Comparison of ENCODE assay signal across 21 cellular contexts in the genomic region with DNA sequence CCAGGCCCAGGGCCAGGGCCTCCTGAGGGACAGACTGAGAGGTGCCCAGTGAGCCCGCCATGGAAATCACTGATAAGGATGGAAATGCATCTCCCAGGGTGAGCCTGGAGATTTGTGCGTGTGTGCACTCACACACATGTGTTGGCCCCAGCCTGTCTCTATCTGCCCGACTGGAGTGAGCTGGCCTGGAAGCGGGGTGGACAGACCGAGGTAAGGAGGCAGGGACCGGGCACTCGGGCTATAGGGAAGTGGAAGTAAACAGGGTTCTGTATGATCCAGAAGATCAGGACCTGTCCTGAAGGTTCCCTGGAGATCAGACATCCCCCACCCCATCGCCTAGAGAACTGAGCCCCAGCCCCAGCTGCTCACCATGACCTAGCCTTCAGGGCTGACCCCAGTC. TPM values are rescaled to one million over a fixed set of nuclear protein-coding genes. Genes with fewer than 3 reads are reported as not detected.
DNase-seq lines count a peak whose midpoint lies in the region; ATAC-seq and TF ChIP-seq lines count a peak whose summit lies in the region.
"Had no signal": no experiment of that assay in that cellular context is flagged by ENCODE, and none has a peak within 500 bp of the region (broad histone marks: within the 10 kb centered on the region; RNA-seq: fewer than 3 reads in every experiment).

No MANE protein-coding gene starts in this region.

- intact Hi-C loops in dendritic cell treated with granulocyte-macrophage colony-stimulating factor and Interleukin-4, amounts not matched to agents 40 ng/mL and 50 ng/mL, for 4 days (cut with micrococcal nuclease) = no loop called here

- H3K27ac Mint-ChIP-seq in dendritic cell treated with granulocyte-macrophage colony-stimulating factor and Interleukin-4, amounts not matched to agents 40 ng/mL and 50 ng/mL, for 4 days = peak overlapping the region; percentile 37
- H3K27ac Mint-ChIP-seq in immature natural killer cell = no peak overlapping the region
- no peak overlapping the region for H3K27ac Mint-ChIP-seq in activated naive CD8-positive, alpha-beta T cell treated with anti-CD3 and anti-CD28 coated beads, Interleukin-2, amount 50 U/mL, for 24 hours
- H3K27ac Mint-ChIP-seq: CD4-positive, CD25-positive, alpha-beta regulatory T cell; H9 had no signal

- no peak for TF ChIP-seq CTCF in SK-N-SH (IDR thresholded peaks at IDR 0.05)

- H3K36me3 Mint-ChIP-seq in dendritic cell treated with granulocyte-macrophage colony-stimulating factor and Interleukin-4, amounts not matched to agents 40 ng/mL and 50 ng/mL, for 4 days (ENCODE audit: low read depth) = no peaks in the 10 kb centered on the region
- no peaks in the 10 kb centered on the region for H3K36me3 Mint-ChIP-seq in immature natural killer cell
- no peaks in the 10 kb centered on the region for H3K36me3 Mint-ChIP-seq in activated naive CD8-positive, alpha-beta T cell treated with anti-CD3 and anti-CD28 coated beads, Interleukin-2, amount 50 U/mL, for 24 hours (ENCODE audit: low read depth)
- H3K36me3 Mint-ChIP-seq: CD4-positive, CD25-positive, alpha-beta regulatory T cell; CD8-positive, alpha-beta memory T cell had no signal

- H3K4me3 ChIP-seq in SK-N-SH (ENCODE audit: low read depth in 2 of 2, low read length in 1 of 2) = no peak overlapping the region
- no peak overlapping the region for H3K4me3 ChIP-seq in Karpas-422 (ENCODE audit: low read length)
- H3K4me3 ChIP-seq: A549 had no signal

- CTCF ChIA-PET in SK-N-SH (lab: Yijun Ruan, JAX) = interaction anchor here (1.0 to 3.9 kb wide), 2 partner anchors 24 to 27 kb away, joined by 4 to 25 read pairs; no protein-coding TSS in a partner anchor

- peaks cover 41% of the 10 kb centered on the region for H3K4me1 Mint-ChIP-seq in dendritic cell treated with granulocyte-macrophage colony-stimulating factor and Interleukin-4, amounts not matched to agents 40 ng/mL and 50 ng/mL, for 4 days (ENCODE audit: low read depth)
- H3K4me1 Mint-ChIP-seq in immature natural killer cell = peaks cover 44 to 46% of the 10 kb centered on the region in 2 donors
- peaks cover 10% of the 10 kb centered on the region for H3K4me1 Mint-ChIP-seq in activated naive CD8-positive, alpha-beta T cell treated with anti-CD3 and anti-CD28 coated beads, Interleukin-2, amount 50 U/mL, for 24 hours

- H3K9me3 ChIP-seq in SK-N-SH (no peaks in the 10 kb centered on the region), Karpas-422 (ENCODE audit: low read length) (no peaks in the 10 kb centered on the region)
- H3K9me3 ChIP-seq: A549, Caco-2 had no signal

- DNase-seq in SK-N-SH (peak; percentile 26), Karpas-422 (no peak), immature natural killer cell (no peak)
- no peak for DNase-seq in activated naive CD8-positive, alpha-beta T cell treated with anti-CD3 and anti-CD28 coated beads, Interleukin-2, amount 50 U/mL, for 24 hours
- DNase-seq: AML-193; Caco-2; CD4-positive, CD25-positive, alpha-beta regulatory T cell; CD8-positive, alpha-beta memory T cell; DMS153; DMS79; GDM1; GOT3; H9 had no signal

- no peaks in the 10 kb centered on the region for H3K9me3 Mint-ChIP-seq in dendritic cell treated with granulocyte-macrophage colony-stimulating factor and Interleukin-4, amounts not matched to agents 40 ng/mL and 50 ng/mL, for 4 days
- no peaks in the 10 kb centered on the region for H3K9me3 Mint-ChIP-seq in immature natural killer cell
- no peaks in the 10 kb centered on the region for H3K9me3 Mint-ChIP-seq in activated naive CD8-positive, alpha-beta T cell treated with anti-CD3 and anti-CD28 coated beads, Interleukin-2, amount 50 U/mL, for 24 hours
- H3K9me3 Mint-ChIP-seq: CD8-positive, alpha-beta memory T cell; H9 had no signal

- H3F3A ChIP-seq in SK-N-SH (replicated peaks; ENCODE audit: insufficient read depth) = no peaks in the 10 kb centered on the region

- POLR2A ChIA-PET in SK-N-SH (lab: Yijun Ruan, JAX) = no interaction called here

- TF ChIP-seq RAD21 in SK-N-SH (IDR thresholded peaks at IDR 0.05; ENCODE audit: low read length) = no peak

- H2AFZ ChIP-seq in SK-N-SH (ENCODE audit: low read depth) = no peak overlapping the region
- H2AFZ ChIP-seq in Karpas-422 (ENCODE audit: low read length) = no peak overlapping the region

- no peaks in the 10 kb centered on the region; a peak in 1 of 4 replicates for H3K4me1 ChIP-seq in SK-N-SH (ENCODE audit: control insufficient read depth in 1 of 2, insufficient read depth in 2 of 2, low read depth in 1 of 2, low read length in 1 of 2)
- peaks cover 47% of the 10 kb centered on the region for H3K4me1 ChIP-seq in Karpas-422 (ENCODE audit: low read length)
- H3K4me1 ChIP-seq: A549 had no signal

- no peak overlapping the region for H3K27ac ChIP-seq in SK-N-SH (ENCODE audit: low read depth in 2 of 2, low read length in 1 of 2)
- no peak overlapping the region for H3K27ac ChIP-seq in Karpas-422 (ENCODE audit: low read length)
- H3K27ac ChIP-seq: 22Rv1, A549 had no signal

- H3K27me3 ChIP-seq in SK-N-SH (ENCODE audit: insufficient read depth) (peaks cover 53% of the 10 kb centered on the region), Karpas-422 (ENCODE audit: low read length) (no peaks in the 10 kb centered on the region)

- H3K4me3 Mint-ChIP-seq in dendritic cell treated with granulocyte-macrophage colony-stimulating factor and Interleukin-4, amounts not matched to agents 40 ng/mL and 50 ng/mL, for 4 days = no peak overlapping the region
- H3K4me3 Mint-ChIP-seq in immature natural killer cell = no peak overlapping the region
- no peak overlapping the region for H3K4me3 Mint-ChIP-seq in activated naive CD8-positive, alpha-beta T cell treated with anti-CD3 and anti-CD28 coated beads, Interleukin-2, amount 50 U/mL, for 24 hours
- H3K4me3 Mint-ChIP-seq: CD4-positive, CD25-positive, alpha-beta regulatory T cell; CD8-positive, alpha-beta memory T cell; H9 had no signal

- H3K27me3 Mint-ChIP-seq in dendritic cell treated with granulocyte-macrophage colony-stimulating factor and Interleukin-4, amounts not matched to agents 40 ng/mL and 50 ng/mL, for 4 days = peaks cover 55% of the 10 kb centered on the region
- peaks cover 5 to 9% (median 5%) of the 10 kb centered on the region in 3 donors for H3K27me3 Mint-ChIP-seq in immature natural killer cell (ENCODE audit: low read depth in 3 of 3)
- peaks cover 24% of the 10 kb centered on the region for H3K27me3 Mint-ChIP-seq in activated naive CD8-positive, alpha-beta T cell treated with anti-CD3 and anti-CD28 coated beads, Interleukin-2, amount 50 U/mL, for 24 hours

- H4K20me1 ChIP-seq in SK-N-SH (ENCODE audit: insufficient read depth) (no peaks in the 10 kb centered on the region), Karpas-422 (ENCODE audit: insufficient read depth, low read depth, low read length) (0 out of 2 replicates have a peak, but pooled peaks cover 3% of the 10 kb centered on the region)

- H3K79me2 ChIP-seq in SK-N-SH (ENCODE audit: insufficient read depth) = no peaks in the 10 kb centered on the region
- H3K79me2 ChIP-seq in Karpas-422 (ENCODE audit: low read length) = no peaks in the 10 kb centered on the region

- no peaks in the 10 kb centered on the region for H3K9me2 ChIP-seq in SK-N-SH
- no peaks in the 10 kb centered on the region for H3K9me2 ChIP-seq in Karpas-422 (replicated peaks; ENCODE audit: insufficient read depth, low read length)

- H3K9ac ChIP-seq in SK-N-SH (no peak overlapping the region), Karpas-422 (ENCODE audit: low read length) (peak overlapping the region; percentile 38)

- no peak overlapping the region for H3K4me2 ChIP-seq in SK-N-SH
- H3K4me2 ChIP-seq in Karpas-422 (ENCODE audit: low read depth, low read length, poor library complexity, severe bottlenecking) = peak overlapping the region; percentile 17
- H3K4me2 ChIP-seq: A549 had no signal

- 80% methylated on average over 2 of the region's 8 CpGs for WGBS in SK-N-SH (ENCODE audit: low lambda C conversion rate)

- TF ChIP-seq EP300 in SK-N-SH (IDR thresholded peaks at IDR 0.05; ENCODE audit: borderline replicate concordance in 1 of 2, low read depth in 1 of 2, low read length in 1 of 2) = no peak

- ATAC-seq in SK-N-SH treated with all-trans-retinoic acid at 6 μM for 48 hours (no peak), HG02885 (IDR thresholded peaks at IDR 0.05; ENCODE audit: poor library complexity, unreplicated experiment) (no peak)
- no peak for ATAC-seq in activated naive CD8-positive, alpha-beta T cell treated with anti-CD3 and anti-CD28 coated beads, Interleukin-2, amount 50 U/mL, for 24 hours
- ATAC-seq: A549 had no signal

- no peaks in the 10 kb centered on the region for H3K36me3 ChIP-seq in SK-N-SH (replicated peaks in 1 of 2; ENCODE audit: control insufficient read depth in 1 of 2, insufficient read depth in 2 of 2, low read length in 1 of 2)
- H3K36me3 ChIP-seq in Karpas-422 (ENCODE audit: insufficient read depth, low read length) = no peaks in the 10 kb centered on the region

TF ChIP-seq in SK-N-SH, 30 proteins besides CTCF, POLR2A, EP300 and RAD21 (continues in another document):
- TF ChIP-seq TAF1 (IDR thresholded peaks at IDR 0.05; ENCODE audit: borderline replicate concordance, low read depth, low read length) = no peak
- no peak for TF ChIP-seq ELF1 (IDR thresholded peaks at IDR 0.05)
- no peak for TF ChIP-seq CHD2 (IDR thresholded peaks at IDR 0.05; ENCODE audit: low read length, partially characterized antibody)
- TF ChIP-seq RFX5 (IDR thresholded peaks at IDR 0.05; ENCODE audit: low read length) = no peak

TF ChIP-seq in SK-N-SH treated with all-trans-retinoic acid at 6 μM for 48 hours, 23 proteins besides CTCF, POLR2A, EP300 and RAD21 (continues in another document):
- TF ChIP-seq ESRRG (CRISPR knock-in tag; IDR thresholded peaks at IDR 0.05) = no peak
- TF ChIP-seq ZNF565 (CRISPR knock-in tag; conservative IDR thresholded peaks at IDR 0.05; ENCODE audit: low read depth) = no peak
- no peak for TF ChIP-seq ZNF8 (CRISPR knock-in tag; IDR thresholded peaks at IDR 0.05)
- no peak for TF ChIP-seq ZFP30 (CRISPR knock-in tag; IDR thresholded peaks at IDR 0.05)

RNA-seq across cellular contexts. Expression of a gene that starts 17.4 kb away (rescaled TPM):
- 0.03 TPM in 1 of 2 replicates, not detected in the other for polyA plus RNA-seq in SK-N-SH (2012; rRNA removed)
- 0.01 and 0.03 TPM in 2 replicates for polyA plus RNA-seq in SK-N-SH (2012; cell fraction: cytosol; rRNA removed)
- not detected in 2 replicates for polyA plus RNA-seq in SK-N-SH (2012; cell fraction: nucleus; rRNA removed)
- total RNA-seq in Karpas-422 (2014; rRNA removed; shearing (Covaris generic); ENCODE audit: low replicate concordance) = 6.0 and 6.5 TPM in 2 replicates
- polyA plus RNA-seq in immature natural killer cell = 1 to 10 TPM in 2 of 3 donors, not detected in 1; 1.6 to 1.8 TPM
- total RNA-seq: CD8-positive, alpha-beta memory T cell; Daoy; H9; HT-29 had no signal
- polyA plus RNA-seq: BJ; CD8-positive, alpha-beta memory T cell had no signal

RNA-seq across cellular contexts. Expression of a gene that starts 34.9 kb away (rescaled TPM):
- polyA plus RNA-seq in SK-N-SH (2012; rRNA removed) (57.3 and 59.1 TPM in 2 replicates), immature natural killer cell (10 to 100 TPM; 31.0 to 52.7 (median 41.0) TPM)
- 29.6 and 37.0 TPM in 2 replicates for polyA plus RNA-seq in SK-N-SH (2012; cell fraction: cytosol; rRNA removed)
- polyA plus RNA-seq in SK-N-SH (2012; cell fraction: nucleus; rRNA removed) = 165 and 172 TPM in 2 replicates
- 26.8 and 54.8 TPM in 2 replicates for total RNA-seq in Karpas-422 (2014; rRNA removed; shearing (Covaris generic); ENCODE audit: low replicate concordance)

RNA-seq across cellular contexts. Expression of a gene that starts 51.5 kb away (rescaled TPM):
- polyA plus RNA-seq in SK-N-SH (2012; rRNA removed) (18.3 and 27.6 TPM in 2 replicates), immature natural killer cell (10 to 100 TPM in 1 of 3 donors, 1 to 10 TPM in 2; 2.5 to 11.8 (median 6.8) TPM)
- 7.1 and 8.2 TPM in 2 replicates for polyA plus RNA-seq in SK-N-SH (2012; cell fraction: cytosol; rRNA removed)
- polyA plus RNA-seq in SK-N-SH (2012; cell fraction: nucleus; rRNA removed) = 65.5 and 104 TPM in 2 replicates
- total RNA-seq in Karpas-422 (2014; rRNA removed; shearing (Covaris generic); ENCODE audit: low replicate concordance) = 33.4 and 59.2 TPM in 2 replicates
